Comparison of ENCODE assay signal across 25 cellular contexts in genomic region chr13:84940167-84940566, GRCh38.
"Had no signal": no experiment of that assay in that cellular context is flagged by ENCODE, and none has a peak within 500 bp of the region (broad histone marks: within the 10 kb centered on the region; RNA-seq: fewer than 3 reads in every experiment).

No MANE protein-coding gene starts in this region.

- H3K4me1 ChIP-seq: stomach, suprapubic skin, testis, thyroid gland, transverse colon, upper lobe of left lung, upper lobe of right lung, uterus had no signal

- H3K4me3 ChIP-seq: stomach, suprapubic skin, testis, thoracic aorta, thyroid gland, tibial artery, tibial nerve, transverse colon, upper lobe of left lung, upper lobe of right lung, uterus, vagina had no signal

- H3K27ac ChIP-seq: stomach, suprapubic skin, testis, thoracic aorta, thyroid gland, tibial artery, tibial nerve, transverse colon, upper lobe of left lung, upper lobe of right lung, uterus, vagina had no signal

- H3K36me3 ChIP-seq: stomach, suprapubic skin, thoracic aorta, thyroid gland, tibial artery, tibial nerve, transverse colon, upper lobe of left lung, upper lobe of right lung, uterus, vagina had no signal

- DNase-seq: stimulated activated CD4-positive, alpha-beta T cell treated with anti-CD3 and anti-CD28 coated beads, Interleukin-2, amount 100 ng/mL, for 48 hours; stimulated activated CD4-positive, alpha-beta T cell treated with anti-CD3 and anti-CD28 coated beads, Interleukin-4, amount 100 ng/mL, for 1 hour; stimulated activated CD4-positive, alpha-beta T cell treated with anti-CD3 and anti-CD28 coated beads, Interleukin-4, amount 100 ng/mL, for 24 hours; stimulated activated CD4-positive, alpha-beta T cell treated with anti-CD3 and anti-CD28 coated beads, Interleukin-4, amount 100 ng/mL, for 4 hours; stimulated activated CD8-positive, alpha-beta memory T cell treated with anti-CD3 and anti-CD28 coated beads, Interleukin-4, amount 100 ng/mL, for 48 hours; stimulated activated naive B cell treated with anti-CD40 and anti-IgM and Interleukin-4, amounts not matched to agents 10 μg/mL and 1 μg/mL and 100 μg/mL, for 72 hours; stimulated activated naive CD4-positive, alpha-beta T cell; stimulated activated naive CD4-positive, alpha-beta T cell treated with Interleukin-2 at 50 U/mL for 16 hours; stimulated activated naive CD8-positive, alpha-beta T cell treated with anti-CD3 and anti-CD28 coated beads, Interleukin-15, amount 100 ng/mL, for 72 hours; stimulated activated naive CD8-positive, alpha-beta T cell treated with anti-CD3 and anti-CD28 coated beads, Interleukin-15, Interleukin-2, amounts not matched to agents 100 U/mL and 50 U/mL, for 24 hours; stomach; substantia nigra; testis; thyroid gland; tibial artery; transverse colon; trophoblast cell; upper lobe of left lung; upper lobe of right lung; uterus had no signal

- H3K9me3 ChIP-seq: stomach, suprapubic skin, testis, thoracic aorta, thyroid gland, tibial artery, tibial nerve, transverse colon, upper lobe of left lung, upper lobe of right lung, uterus, vagina had no signal

- FAIRE-seq: urothelium cell line had no signal
